In the genomic region with DNA sequence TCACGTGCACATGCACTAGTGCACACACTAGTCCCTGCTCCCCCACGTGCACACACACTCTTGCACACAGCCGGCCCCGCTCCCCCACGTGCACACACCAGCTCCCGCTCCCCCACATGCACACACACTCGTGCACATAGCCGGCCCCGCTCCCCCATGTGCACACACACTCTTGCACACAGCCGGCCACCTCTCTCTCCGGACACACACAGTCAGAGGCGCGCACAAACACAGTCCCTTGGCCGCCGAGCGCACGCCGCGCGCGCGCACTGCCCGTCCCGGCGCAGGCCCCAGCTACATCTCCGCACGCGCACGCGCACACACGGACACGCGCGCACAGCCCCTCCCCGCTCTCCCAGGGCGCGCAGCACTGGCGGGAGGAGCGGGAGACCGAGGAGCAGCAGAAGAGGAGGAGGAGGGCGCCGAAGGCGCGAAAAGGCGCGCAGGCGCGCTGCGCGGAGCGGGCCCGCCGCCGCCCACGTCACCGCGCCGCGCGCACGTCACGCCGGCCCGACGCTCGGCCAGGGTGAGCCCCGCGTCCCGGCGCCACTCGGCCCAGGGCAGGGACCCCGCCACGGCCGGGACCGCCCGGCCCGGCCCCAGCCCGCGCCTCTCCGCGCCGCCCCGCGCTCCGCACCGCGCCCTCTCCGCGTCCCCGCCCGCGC, we compare ENCODE assay signal across 1 cellular context.
TF ChIP-seq lines count a peak whose summit lies in the region.

A gene with protein sequence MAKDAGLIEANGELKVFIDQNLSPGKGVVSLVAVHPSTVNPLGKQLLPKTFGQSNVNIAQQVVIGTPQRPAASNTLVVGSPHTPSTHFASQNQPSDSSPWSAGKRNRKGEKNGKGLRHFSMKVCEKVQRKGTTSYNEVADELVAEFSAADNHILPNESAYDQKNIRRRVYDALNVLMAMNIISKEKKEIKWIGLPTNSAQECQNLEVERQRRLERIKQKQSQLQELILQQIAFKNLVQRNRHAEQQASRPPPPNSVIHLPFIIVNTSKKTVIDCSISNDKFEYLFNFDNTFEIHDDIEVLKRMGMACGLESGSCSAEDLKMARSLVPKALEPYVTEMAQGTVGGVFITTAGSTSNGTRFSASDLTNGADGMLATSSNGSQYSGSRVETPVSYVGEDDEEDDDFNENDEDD (plus strand): TSS at position 549 of the 665 bp plus-strand sequence. CDS start 1,085 bp downstream, outside the sequence.

TF ChIP-seq in HepG2, 621 proteins besides CTCF, POLR2A, EP300 and RAD21 (continued from another document and continues in another):
- TF ChIP-seq NR2F2 (IDR thresholded peaks at IDR 0.05; ENCODE audit: borderline replicate concordance, low read depth) (no peak), REXO4 (CRISPR knock-in tag; IDR thresholded peaks at IDR 0.05; ENCODE audit: borderline replicate concordance) (no peak), ZNF337 (CRISPR knock-in tag; IDR thresholded peaks at IDR 0.05; ENCODE audit: borderline replicate concordance, low read depth) (no peak), SP2 (CRISPR knock-in tag; IDR thresholded peaks at IDR 0.05) (no peak), ZNF451 (CRISPR knock-in tag; IDR thresholded peaks at IDR 0.05) (peak; percentile 34; the same call in 1 of the 2 replicates), FOSL1 (CRISPR knock-in tag; IDR thresholded peaks at IDR 0.05; ENCODE audit: borderline replicate concordance) (no peak), ZNF343 (CRISPR knock-in tag; IDR thresholded peaks at IDR 0.05) (no peak), ZNF567 (CRISPR knock-in tag; IDR thresholded peaks at IDR 0.05; ENCODE audit: borderline replicate concordance) (no peak), ZNF292 (CRISPR knock-in tag; IDR thresholded peaks at IDR 0.05; ENCODE audit: borderline replicate concordance, low read depth) (no peak), ZMYM3 (CRISPR knock-in tag; IDR thresholded peaks at IDR 0.05) (no peak), ZFP37 (CRISPR knock-in tag; IDR thresholded peaks at IDR 0.05; ENCODE audit: borderline replicate concordance) (no peak), MXD4 (CRISPR knock-in tag; IDR thresholded peaks at IDR 0.05) (no peak), NR1H2 (CRISPR knock-in tag; IDR thresholded peaks at IDR 0.05; ENCODE audit: borderline replicate concordance, low read depth) (no peak), TRIM24 (CRISPR knock-in tag; IDR thresholded peaks at IDR 0.05) (no peak), CCAR2 (optimal IDR thresholded peaks at IDR 0.05; ENCODE audit: low read depth, low read length) (no peak), ISX (CRISPR knock-in tag; conservative IDR thresholded peaks at IDR 0.05) (no peak), ZNF777 (CRISPR knock-in tag; IDR thresholded peaks at IDR 0.05) (no peak), ARHGAP35 (CRISPR knock-in tag; IDR thresholded peaks at IDR 0.05; ENCODE audit: borderline replicate concordance) (no peak), FOXO1 (CRISPR knock-in tag; IDR thresholded peaks at IDR 0.05) (no peak), TBX2 (CRISPR knock-in tag; IDR thresholded peaks at IDR 0.05; ENCODE audit: borderline replicate concordance) (peak; percentile 38; the same call in 1 of the 2 replicates), PITX1 (CRISPR knock-in tag; IDR thresholded peaks at IDR 0.05) (no peak), ZNF20 (CRISPR knock-in tag; IDR thresholded peaks at IDR 0.05) (no peak), PAF1 (CRISPR knock-in tag; IDR thresholded peaks at IDR 0.05) (no peak), HOXA3 (CRISPR knock-in tag; IDR thresholded peaks at IDR 0.05) (peak; percentile 67; the same call in 1 of the 2 replicates), ASH2L (IDR thresholded peaks at IDR 0.05; ENCODE audit: insufficient read length, low read depth, low read length) (peak; percentile 21), DMAP1 (CRISPR knock-in tag; IDR thresholded peaks at IDR 0.05) (peak; percentile 48; the same call in 1 of the 2 replicates), THAP11 (CRISPR knock-in tag; IDR thresholded peaks at IDR 0.05) (no peak), SPEN (CRISPR knock-in tag; IDR thresholded peaks at IDR 0.05; ENCODE audit: low read depth) (peak; percentile 77; the same call in 1 of the 2 replicates), FOXA1 (IDR thresholded peaks at IDR 0.05) (no peak), FOXA1 (CRISPR knock-in tag; IDR thresholded peaks at IDR 0.05) (0 out of 2 replicates have a peak, but pooled peaks have one; percentile 19), ZKSCAN8 (CRISPR knock-in tag; IDR thresholded peaks at IDR 0.05; ENCODE audit: borderline replicate concordance) (no peak), ZNF460 (CRISPR knock-in tag; IDR thresholded peaks at IDR 0.05; ENCODE audit: borderline replicate concordance) (no peak), ZNF124 (CRISPR knock-in tag; IDR thresholded peaks at IDR 0.05) (no peak), MBD4 (IDR thresholded peaks at IDR 0.05; ENCODE audit: borderline replicate concordance, low read length) (no peak), ARID2 (CRISPR knock-in tag; IDR thresholded peaks at IDR 0.05; ENCODE audit: borderline replicate concordance) (no peak), TCF7L2 (IDR thresholded peaks at IDR 0.05; ENCODE audit: low read depth, low read length) (no peak), NR2F1 (CRISPR knock-in tag; IDR thresholded peaks at IDR 0.05) (no peak), SIX1 (CRISPR knock-in tag; IDR thresholded peaks at IDR 0.05; ENCODE audit: borderline replicate concordance) (no peak), GABPA (IDR thresholded peaks at IDR 0.05; ENCODE audit: low read depth, low read length) (no peak), GABPA (CRISPR knock-in tag; IDR thresholded peaks at IDR 0.05; ENCODE audit: low read depth) (no peak), ZNF350 (CRISPR knock-in tag; IDR thresholded peaks at IDR 0.05; ENCODE audit: borderline replicate concordance, low read depth) (no peak), CBX2 (IDR thresholded peaks at IDR 0.05; ENCODE audit: low read depth, low read length) (no peak), CBX2 (CRISPR knock-in tag; IDR thresholded peaks at IDR 0.05; ENCODE audit: low read depth) (no peak), KMT2A (CRISPR knock-in tag; IDR thresholded peaks at IDR 0.05) (peak; percentile 42; the same call in 1 of the 2 replicates), RBFOX2 (IDR thresholded peaks at IDR 0.05; ENCODE audit: low read depth, low read length) (peak; percentile 75; the same call in 1 of the 2 replicates)
- TF ChIP-seq, protein P1, sequence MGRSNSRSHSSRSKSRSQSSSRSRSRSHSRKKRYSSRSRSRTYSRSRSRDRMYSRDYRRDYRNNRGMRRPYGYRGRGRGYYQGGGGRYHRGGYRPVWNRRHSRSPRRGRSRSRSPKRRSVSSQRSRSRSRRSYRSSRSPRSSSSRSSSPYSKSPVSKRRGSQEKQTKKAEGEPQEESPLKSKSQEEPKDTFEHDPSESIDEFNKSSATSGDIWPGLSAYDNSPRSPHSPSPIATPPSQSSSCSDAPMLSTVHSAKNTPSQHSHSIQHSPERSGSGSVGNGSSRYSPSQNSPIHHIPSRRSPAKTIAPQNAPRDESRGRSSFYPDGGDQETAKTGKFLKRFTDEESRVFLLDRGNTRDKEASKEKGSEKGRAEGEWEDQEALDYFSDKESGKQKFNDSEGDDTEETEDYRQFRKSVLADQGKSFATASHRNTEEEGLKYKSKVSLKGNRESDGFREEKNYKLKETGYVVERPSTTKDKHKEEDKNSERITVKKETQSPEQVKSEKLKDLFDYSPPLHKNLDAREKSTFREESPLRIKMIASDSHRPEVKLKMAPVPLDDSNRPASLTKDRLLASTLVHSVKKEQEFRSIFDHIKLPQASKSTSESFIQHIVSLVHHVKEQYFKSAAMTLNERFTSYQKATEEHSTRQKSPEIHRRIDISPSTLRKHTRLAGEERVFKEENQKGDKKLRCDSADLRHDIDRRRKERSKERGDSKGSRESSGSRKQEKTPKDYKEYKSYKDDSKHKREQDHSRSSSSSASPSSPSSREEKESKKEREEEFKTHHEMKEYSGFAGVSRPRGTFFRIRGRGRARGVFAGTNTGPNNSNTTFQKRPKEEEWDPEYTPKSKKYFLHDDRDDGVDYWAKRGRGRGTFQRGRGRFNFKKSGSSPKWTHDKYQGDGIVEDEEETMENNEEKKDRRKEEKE (IDR thresholded peaks at IDR 0.05): no peak
- TF ChIP-seq, protein P2, sequence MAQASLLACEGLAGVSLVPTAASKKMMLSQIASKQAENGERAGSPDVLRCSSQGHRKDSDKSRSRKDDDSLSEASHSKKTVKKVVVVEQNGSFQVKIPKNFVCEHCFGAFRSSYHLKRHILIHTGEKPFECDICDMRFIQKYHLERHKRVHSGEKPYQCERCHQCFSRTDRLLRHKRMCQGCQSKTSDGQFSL (CRISPR knock-in tag; IDR thresholded peaks at IDR 0.05): no peak; the same call in 1 of the 2 replicates
- TF ChIP-seq, protein P3, sequence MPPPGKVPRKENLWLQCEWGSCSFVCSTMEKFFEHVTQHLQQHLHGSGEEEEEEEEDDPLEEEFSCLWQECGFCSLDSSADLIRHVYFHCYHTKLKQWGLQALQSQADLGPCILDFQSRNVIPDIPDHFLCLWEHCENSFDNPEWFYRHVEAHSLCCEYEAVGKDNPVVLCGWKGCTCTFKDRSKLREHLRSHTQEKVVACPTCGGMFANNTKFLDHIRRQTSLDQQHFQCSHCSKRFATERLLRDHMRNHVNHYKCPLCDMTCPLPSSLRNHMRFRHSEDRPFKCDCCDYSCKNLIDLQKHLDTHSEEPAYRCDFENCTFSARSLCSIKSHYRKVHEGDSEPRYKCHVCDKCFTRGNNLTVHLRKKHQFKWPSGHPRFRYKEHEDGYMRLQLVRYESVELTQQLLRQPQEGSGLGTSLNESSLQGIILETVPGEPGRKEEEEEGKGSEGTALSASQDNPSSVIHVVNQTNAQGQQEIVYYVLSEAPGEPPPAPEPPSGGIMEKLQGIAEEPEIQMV (CRISPR knock-in tag; IDR thresholded peaks at IDR 0.05; ENCODE audit: low read depth): no peak
- TF ChIP-seq, protein P4, sequence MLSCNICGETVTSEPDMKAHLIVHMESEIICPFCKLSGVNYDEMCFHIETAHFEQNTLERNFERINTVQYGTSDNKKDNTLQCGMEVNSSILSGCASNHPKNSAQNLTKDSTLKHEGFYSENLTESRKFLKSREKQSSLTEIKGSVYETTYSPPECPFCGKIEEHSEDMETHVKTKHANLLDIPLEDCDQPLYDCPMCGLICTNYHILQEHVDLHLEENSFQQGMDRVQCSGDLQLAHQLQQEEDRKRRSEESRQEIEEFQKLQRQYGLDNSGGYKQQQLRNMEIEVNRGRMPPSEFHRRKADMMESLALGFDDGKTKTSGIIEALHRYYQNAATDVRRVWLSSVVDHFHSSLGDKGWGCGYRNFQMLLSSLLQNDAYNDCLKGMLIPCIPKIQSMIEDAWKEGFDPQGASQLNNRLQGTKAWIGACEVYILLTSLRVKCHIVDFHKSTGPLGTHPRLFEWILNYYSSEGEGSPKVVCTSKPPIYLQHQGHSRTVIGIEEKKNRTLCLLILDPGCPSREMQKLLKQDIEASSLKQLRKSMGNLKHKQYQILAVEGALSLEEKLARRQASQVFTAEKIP (CRISPR knock-in tag; IDR thresholded peaks at IDR 0.05; ENCODE audit: borderline replicate concordance): no peak
- TF ChIP-seq, protein P5, sequence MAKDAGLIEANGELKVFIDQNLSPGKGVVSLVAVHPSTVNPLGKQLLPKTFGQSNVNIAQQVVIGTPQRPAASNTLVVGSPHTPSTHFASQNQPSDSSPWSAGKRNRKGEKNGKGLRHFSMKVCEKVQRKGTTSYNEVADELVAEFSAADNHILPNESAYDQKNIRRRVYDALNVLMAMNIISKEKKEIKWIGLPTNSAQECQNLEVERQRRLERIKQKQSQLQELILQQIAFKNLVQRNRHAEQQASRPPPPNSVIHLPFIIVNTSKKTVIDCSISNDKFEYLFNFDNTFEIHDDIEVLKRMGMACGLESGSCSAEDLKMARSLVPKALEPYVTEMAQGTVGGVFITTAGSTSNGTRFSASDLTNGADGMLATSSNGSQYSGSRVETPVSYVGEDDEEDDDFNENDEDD (CRISPR knock-in tag; IDR thresholded peaks at IDR 0.05; ENCODE audit: borderline replicate concordance): peak; percentile 97
- TF ChIP-seq, protein P6, sequence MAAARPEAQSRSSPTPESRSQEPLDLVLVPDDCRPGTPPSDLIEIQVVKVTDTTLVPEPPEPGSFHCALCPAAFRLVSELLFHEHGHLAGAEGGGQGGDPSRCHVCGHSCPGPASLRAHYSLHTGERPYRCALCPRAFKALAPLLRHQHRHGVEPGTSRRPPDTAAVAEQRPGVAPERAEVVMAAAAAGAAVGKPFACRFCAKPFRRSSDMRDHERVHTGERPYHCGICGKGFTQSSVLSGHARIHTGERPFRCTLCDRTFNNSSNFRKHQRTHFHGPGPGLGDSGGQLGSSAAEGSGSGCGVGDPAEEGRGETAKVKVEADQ (CRISPR knock-in tag; IDR thresholded peaks at IDR 0.05; ENCODE audit: borderline replicate concordance): 0 out of 2 replicates have a peak, but pooled peaks have one; percentile 66
- TF ChIP-seq, protein P7, sequence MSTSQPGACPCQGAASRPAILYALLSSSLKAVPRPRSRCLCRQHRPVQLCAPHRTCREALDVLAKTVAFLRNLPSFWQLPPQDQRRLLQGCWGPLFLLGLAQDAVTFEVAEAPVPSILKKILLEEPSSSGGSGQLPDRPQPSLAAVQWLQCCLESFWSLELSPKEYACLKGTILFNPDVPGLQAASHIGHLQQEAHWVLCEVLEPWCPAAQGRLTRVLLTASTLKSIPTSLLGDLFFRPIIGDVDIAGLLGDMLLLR (CRISPR knock-in tag; IDR thresholded peaks at IDR 0.05): peak; percentile 52; the same call in 1 of the 2 replicates
- TF ChIP-seq, protein P8, sequence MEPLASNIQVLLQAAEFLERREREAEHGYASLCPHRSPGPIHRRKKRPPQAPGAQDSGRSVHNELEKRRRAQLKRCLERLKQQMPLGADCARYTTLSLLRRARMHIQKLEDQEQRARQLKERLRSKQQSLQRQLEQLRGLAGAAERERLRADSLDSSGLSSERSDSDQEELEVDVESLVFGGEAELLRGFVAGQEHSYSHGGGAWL (CRISPR knock-in tag; IDR thresholded peaks at IDR 0.05): no peak
- TF ChIP-seq, protein P9, sequence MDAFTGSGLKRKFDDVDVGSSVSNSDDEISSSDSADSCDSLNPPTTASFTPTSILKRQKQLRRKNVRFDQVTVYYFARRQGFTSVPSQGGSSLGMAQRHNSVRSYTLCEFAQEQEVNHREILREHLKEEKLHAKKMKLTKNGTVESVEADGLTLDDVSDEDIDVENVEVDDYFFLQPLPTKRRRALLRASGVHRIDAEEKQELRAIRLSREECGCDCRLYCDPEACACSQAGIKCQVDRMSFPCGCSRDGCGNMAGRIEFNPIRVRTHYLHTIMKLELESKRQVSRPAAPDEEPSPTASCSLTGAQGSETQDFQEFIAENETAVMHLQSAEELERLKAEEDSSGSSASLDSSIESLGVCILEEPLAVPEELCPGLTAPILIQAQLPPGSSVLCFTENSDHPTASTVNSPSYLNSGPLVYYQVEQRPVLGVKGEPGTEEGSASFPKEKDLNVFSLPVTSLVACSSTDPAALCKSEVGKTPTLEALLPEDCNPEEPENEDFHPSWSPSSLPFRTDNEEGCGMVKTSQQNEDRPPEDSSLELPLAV (CRISPR knock-in tag; conservative IDR thresholded peaks at IDR 0.05; ENCODE audit: low read depth): no peak
- TF ChIP-seq, protein P10, sequence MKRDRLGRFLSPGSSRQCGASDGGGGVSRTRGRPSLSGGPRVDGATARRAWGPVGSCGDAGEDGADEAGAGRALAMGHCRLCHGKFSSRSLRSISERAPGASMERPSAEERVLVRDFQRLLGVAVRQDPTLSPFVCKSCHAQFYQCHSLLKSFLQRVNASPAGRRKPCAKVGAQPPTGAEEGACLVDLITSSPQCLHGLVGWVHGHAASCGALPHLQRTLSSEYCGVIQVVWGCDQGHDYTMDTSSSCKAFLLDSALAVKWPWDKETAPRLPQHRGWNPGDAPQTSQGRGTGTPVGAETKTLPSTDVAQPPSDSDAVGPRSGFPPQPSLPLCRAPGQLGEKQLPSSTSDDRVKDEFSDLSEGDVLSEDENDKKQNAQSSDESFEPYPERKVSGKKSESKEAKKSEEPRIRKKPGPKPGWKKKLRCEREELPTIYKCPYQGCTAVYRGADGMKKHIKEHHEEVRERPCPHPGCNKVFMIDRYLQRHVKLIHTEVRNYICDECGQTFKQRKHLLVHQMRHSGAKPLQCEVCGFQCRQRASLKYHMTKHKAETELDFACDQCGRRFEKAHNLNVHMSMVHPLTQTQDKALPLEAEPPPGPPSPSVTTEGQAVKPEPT (CRISPR knock-in tag; IDR thresholded peaks at IDR 0.05; ENCODE audit: low read depth): no peak
